Comparison of ENCODE assay signal across 8 cellular contexts in the genomic region with DNA sequence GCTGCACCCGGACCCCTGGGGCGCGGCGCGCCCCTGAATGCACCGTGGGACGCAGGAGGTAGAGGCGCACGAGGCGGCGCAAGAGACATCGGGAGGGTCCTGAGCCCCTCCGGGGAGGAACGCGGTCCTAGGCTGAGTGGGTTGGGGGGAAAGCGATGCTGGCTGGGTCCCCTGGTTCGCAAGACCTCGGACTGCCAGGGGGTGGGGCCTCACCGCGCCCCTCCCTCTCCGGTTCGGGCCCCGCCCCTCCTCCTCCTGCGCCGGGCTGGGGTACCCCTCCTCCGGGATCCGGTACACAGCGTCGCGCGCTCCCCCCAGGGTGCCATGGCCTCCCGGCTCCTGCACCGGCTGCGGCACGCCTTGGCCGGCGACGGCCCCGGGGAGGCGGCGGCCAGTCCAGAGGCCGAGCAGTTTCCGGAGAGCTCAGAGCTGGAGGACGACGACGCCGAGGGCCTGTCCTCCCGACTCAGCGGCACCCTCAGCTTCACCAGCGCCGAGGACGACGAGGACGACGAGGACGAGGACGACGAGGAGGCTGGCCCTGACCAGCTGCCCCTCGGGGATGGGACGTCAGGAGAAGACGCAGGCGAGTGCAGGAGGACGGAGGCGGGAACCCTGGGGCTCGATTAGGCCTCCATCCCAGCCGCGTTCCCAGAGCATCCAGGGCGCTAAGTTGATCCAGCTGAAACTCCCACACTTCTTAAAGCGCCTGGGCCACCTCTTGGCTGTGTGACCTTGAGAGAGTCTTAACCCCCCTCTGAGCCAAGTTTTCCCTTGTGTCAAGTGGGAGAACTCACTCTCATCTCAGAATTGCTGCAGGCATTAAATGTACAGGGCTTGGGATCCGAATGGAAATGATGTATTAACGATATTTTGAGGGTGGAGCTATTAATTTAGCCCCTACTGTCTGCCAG. TPM values are rescaled to one million over a fixed set of nuclear protein-coding genes. Genes with fewer than 3 reads are reported as not detected.
DNase-seq lines count a peak whose midpoint lies in the region; ATAC-seq and TF ChIP-seq lines count a peak whose summit lies in the region.

No MANE protein-coding gene starts in this region.

- TF ChIP-seq CTCF in GM20000 (IDR thresholded peaks at IDR 0.05; ENCODE audit: extremely low read depth, missing control alignments): no peak
- no peak for TF ChIP-seq CTCF in fibroblast of villous mesenchyme (IDR thresholded peaks at IDR 0.05; ENCODE audit: insufficient read depth, low read depth, low read length)
- TF ChIP-seq CTCF in thoracic aorta (IDR thresholded peaks at IDR 0.05): peak; percentile 0

- peaks cover 3 to 18% (median 14%) of the 10 kb centered on the region in 4 donors for H3K4me1 Mint-ChIP-seq in naive thymus-derived CD8-positive, alpha-beta T cell

- H3K4me1 ChIP-seq in thoracic aorta (ENCODE audit: control insufficient read depth in 1 of 2, low read depth in 2 of 2): peaks cover 18 to 50% of the 10 kb centered on the region in 2 donors

- H3K27ac ChIP-seq in thoracic aorta: peak overlapping the region; percentile 93 to 98

- peaks cover 7% of the 10 kb centered on the region for H3K36me3 ChIP-seq in thoracic aorta

- no peaks in the 10 kb centered on the region for H3K36me3 Mint-ChIP-seq in naive thymus-derived CD8-positive, alpha-beta T cell

- H3K4me3 ChIP-seq in fibroblast of villous mesenchyme (ENCODE audit: low read depth, low read length) (peak overlapping the region; percentile 74), thoracic aorta (peak overlapping the region; percentile 95)

- no peaks in the 10 kb centered on the region for H3K9me3 Mint-ChIP-seq in naive thymus-derived CD8-positive, alpha-beta T cell

- DNase-seq in A172 (ENCODE audit: low spot score) (peak; percentile 57), GM20000 (ENCODE audit: low spot score) (peak; percentile 85), NCI-H748 treated with DMSO at 0.1 percent for 48 hours (lab: John Stamatoyannopoulos, UW) (peak; percentile 32), fibroblast of villous mesenchyme (ENCODE audit: low read depth) (peak; percentile 73), thoracic aorta (ENCODE audit: low spot score) (no peak)
- DNase-seq in activated effector memory CD4-positive, alpha-beta T cell treated with Interleukin-2 at 50 U/mL for 16 hours: peak; percentile 30
- DNase-seq in naive thymus-derived CD8-positive, alpha-beta T cell: peak in 8 of 10 donors; percentile 13 to 45 (median 39)

- POLR2A ChIA-PET in naive thymus-derived CD8-positive, alpha-beta T cell (lab: Charles Lee): interaction anchor here (0.8 to 2.2 kb wide), 8 partner anchors 10 to 119 kb away, joined by 3 to 18 read pairs (median 4); partner anchors contain the start of genes ACOT8, CTSA, DNTTIP1 and NEURL2

- peak overlapping the region in 3 of 10 donors; percentile 31 to 77 (median 59) for H3K27ac Mint-ChIP-seq in naive thymus-derived CD8-positive, alpha-beta T cell

- H3K4me3 Mint-ChIP-seq in naive thymus-derived CD8-positive, alpha-beta T cell: peak overlapping the region; percentile 64 to 95 (median 90)

- peak; percentile 68 to 81 for ATAC-seq in naive thymus-derived CD8-positive, alpha-beta T cell
- ATAC-seq in thoracic aorta (ENCODE audit: insufficient number of reproducible peaks, low FRiP score, low read depth) (peak; percentile 63), HG02884 (IDR thresholded peaks at IDR 0.05; ENCODE audit: unreplicated experiment) (no peak)

- no peaks in the 10 kb centered on the region for H3K27me3 ChIP-seq in thoracic aorta (replicated peaks; ENCODE audit: insufficient read depth)

- H3K9me3 ChIP-seq in thoracic aorta: no peaks in the 10 kb centered on the region

- H3K27me3 Mint-ChIP-seq in naive thymus-derived CD8-positive, alpha-beta T cell: peaks cover 0 to 2% (median 2%) of the 10 kb centered on the region in 5 donors

RNA-seq across cellular contexts. Expression of gene SNX21, which starts 0.5 kb away (rescaled TPM):
- 50.0 and 59.2 TPM in 2 replicates for total RNA-seq in A172 (2014; rRNA removed; shearing (Covaris generic))
- total RNA-seq in fibroblast of villous mesenchyme: 50.5 and 60.9 TPM in 2 replicates
- total RNA-seq in naive thymus-derived CD8-positive, alpha-beta T cell: 1 to 10 TPM; 1.3 to 1.8 TPM
- polyA plus RNA-seq in naive thymus-derived CD8-positive, alpha-beta T cell: 1 to 10 TPM in 2 of 3 donors, under 1 TPM in 1; 0.30 to 2.2 (median 1.4) TPM
- total RNA-seq in thoracic aorta: 100 to 1,000 TPM in 1 of 2 donors, 10 to 100 TPM in 1; 78.2 to 133 TPM

RNA-seq across cellular contexts. Expression of gene TNNC2, which starts 7.0 kb away (rescaled TPM):
- not detected in 2 replicates for total RNA-seq in A172 (2014; rRNA removed; shearing (Covaris generic))
- total RNA-seq in fibroblast of villous mesenchyme (0.32 and 0.43 TPM in 2 replicates), thoracic aorta (not detected)
- under 1 TPM in 1 of 2 experiments, not detected in 1; 0.58 TPM for total RNA-seq in naive thymus-derived CD8-positive, alpha-beta T cell
- polyA plus RNA-seq in naive thymus-derived CD8-positive, alpha-beta T cell: under 1 TPM in 1 of 3 donors, not detected in 2; 0.53 TPM

RNA-seq across cellular contexts. Expression of gene UBE2C, which starts 21.7 kb away (rescaled TPM):
- total RNA-seq in A172 (2014; rRNA removed; shearing (Covaris generic)): 206 and 210 TPM in 2 replicates
- total RNA-seq in fibroblast of villous mesenchyme (13.5 and 26.3 TPM in 2 replicates), thoracic aorta (not detected)
- total RNA-seq in naive thymus-derived CD8-positive, alpha-beta T cell: under 1 TPM in 1 of 2 experiments, not detected in 1; 0.44 TPM
- polyA plus RNA-seq in naive thymus-derived CD8-positive, alpha-beta T cell: not detected

RNA-seq across cellular contexts. Expression of gene ACOT8, which starts 23.1 kb away (rescaled TPM):
- 60.9 and 71.1 TPM in 2 replicates for total RNA-seq in A172 (2014; rRNA removed; shearing (Covaris generic))
- 36.7 and 43.5 TPM in 2 replicates for total RNA-seq in fibroblast of villous mesenchyme
- 10 to 100 TPM; 29.6 to 33.3 TPM for total RNA-seq in naive thymus-derived CD8-positive, alpha-beta T cell
- polyA plus RNA-seq in naive thymus-derived CD8-positive, alpha-beta T cell: 10 to 100 TPM; 37.5 to 46.2 (median 38.4) TPM
- 10 to 100 TPM; 20.5 to 45.2 TPM for total RNA-seq in thoracic aorta

RNA-seq across cellular contexts. Expression of gene ZSWIM3, which starts 23.3 kb away (rescaled TPM):
- total RNA-seq in A172 (2014; rRNA removed; shearing (Covaris generic)): 4.2 and 4.8 TPM in 2 replicates
- total RNA-seq in fibroblast of villous mesenchyme (3.2 and 5.6 TPM in 2 replicates), thoracic aorta (1 to 10 TPM; 3.0 to 6.1 TPM)
- 1 to 10 TPM; 4.3 to 4.4 TPM for total RNA-seq in naive thymus-derived CD8-positive, alpha-beta T cell
- 1 to 10 TPM in 1 of 3 donors, under 1 TPM in 2; 0.35 to 2.1 (median 0.65) TPM for polyA plus RNA-seq in naive thymus-derived CD8-positive, alpha-beta T cell

Comparison
In these comparisons a context has a peak if more than half of its experiments do, and no peak if none do; other contexts are left out.
1. RNA of gene SNX21, which starts 0.5 kb away (total RNA-seq): 78.2 to 133 TPM in thoracic aorta, 50.0 to 59.2 TPM in A172 and 50.5 to 60.9 TPM in fibroblast of villous mesenchyme; 1.3 to 1.8 TPM in naive thymus-derived CD8-positive, alpha-beta T cell; every median in the first group is over 10 times any median in the second.
2. RNA of gene UBE2C, which starts 21.7 kb away (total RNA-seq): 206 to 210 TPM in A172 and 13.5 to 26.3 TPM in fibroblast of villous mesenchyme; 0.44 TPM in naive thymus-derived CD8-positive, alpha-beta T cell and not detected in thoracic aorta; every median in the first group is over 10 times any median in the second.